In the genomic region with DNA sequence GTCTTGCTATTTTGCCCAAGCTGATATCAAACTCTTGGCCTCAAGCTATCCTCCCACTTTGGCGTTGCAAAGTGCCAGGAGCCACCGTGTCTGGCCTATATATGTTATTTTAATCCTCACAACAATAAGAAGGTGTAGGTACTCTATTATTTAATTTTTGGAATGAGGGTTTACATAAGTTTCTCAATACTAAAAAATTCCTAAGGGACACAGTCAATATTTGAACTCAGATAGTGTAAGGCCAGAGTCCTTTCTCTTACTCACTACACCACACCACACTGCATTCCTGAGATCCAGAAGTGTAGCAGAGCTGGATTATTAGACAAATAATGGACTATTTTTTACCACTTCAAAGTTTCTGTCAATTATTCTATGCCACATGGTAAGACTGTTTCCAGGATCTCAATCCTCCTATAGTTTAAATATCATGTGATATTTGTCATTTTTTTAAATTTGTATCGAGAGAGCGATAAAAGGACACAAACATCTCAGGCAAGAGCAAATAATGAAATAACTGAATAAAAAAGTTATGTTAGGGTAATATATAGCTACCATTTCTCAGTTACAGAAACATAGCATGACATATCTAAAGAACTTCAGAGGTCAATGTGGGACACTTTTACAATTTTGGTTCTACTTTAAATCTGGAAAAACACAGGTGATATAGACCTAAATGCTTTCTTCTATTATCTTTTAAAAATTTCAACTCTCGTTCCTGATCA, we compare ENCODE assay signal across 1 cellular context.
TF ChIP-seq lines count a peak whose summit lies in the region.

No MANE protein-coding gene starts in this region.

TF ChIP-seq in HepG2, 621 proteins besides CTCF, POLR2A, EP300 and RAD21 (continued from another document and continues in another):
- TF ChIP-seq, protein P1, sequence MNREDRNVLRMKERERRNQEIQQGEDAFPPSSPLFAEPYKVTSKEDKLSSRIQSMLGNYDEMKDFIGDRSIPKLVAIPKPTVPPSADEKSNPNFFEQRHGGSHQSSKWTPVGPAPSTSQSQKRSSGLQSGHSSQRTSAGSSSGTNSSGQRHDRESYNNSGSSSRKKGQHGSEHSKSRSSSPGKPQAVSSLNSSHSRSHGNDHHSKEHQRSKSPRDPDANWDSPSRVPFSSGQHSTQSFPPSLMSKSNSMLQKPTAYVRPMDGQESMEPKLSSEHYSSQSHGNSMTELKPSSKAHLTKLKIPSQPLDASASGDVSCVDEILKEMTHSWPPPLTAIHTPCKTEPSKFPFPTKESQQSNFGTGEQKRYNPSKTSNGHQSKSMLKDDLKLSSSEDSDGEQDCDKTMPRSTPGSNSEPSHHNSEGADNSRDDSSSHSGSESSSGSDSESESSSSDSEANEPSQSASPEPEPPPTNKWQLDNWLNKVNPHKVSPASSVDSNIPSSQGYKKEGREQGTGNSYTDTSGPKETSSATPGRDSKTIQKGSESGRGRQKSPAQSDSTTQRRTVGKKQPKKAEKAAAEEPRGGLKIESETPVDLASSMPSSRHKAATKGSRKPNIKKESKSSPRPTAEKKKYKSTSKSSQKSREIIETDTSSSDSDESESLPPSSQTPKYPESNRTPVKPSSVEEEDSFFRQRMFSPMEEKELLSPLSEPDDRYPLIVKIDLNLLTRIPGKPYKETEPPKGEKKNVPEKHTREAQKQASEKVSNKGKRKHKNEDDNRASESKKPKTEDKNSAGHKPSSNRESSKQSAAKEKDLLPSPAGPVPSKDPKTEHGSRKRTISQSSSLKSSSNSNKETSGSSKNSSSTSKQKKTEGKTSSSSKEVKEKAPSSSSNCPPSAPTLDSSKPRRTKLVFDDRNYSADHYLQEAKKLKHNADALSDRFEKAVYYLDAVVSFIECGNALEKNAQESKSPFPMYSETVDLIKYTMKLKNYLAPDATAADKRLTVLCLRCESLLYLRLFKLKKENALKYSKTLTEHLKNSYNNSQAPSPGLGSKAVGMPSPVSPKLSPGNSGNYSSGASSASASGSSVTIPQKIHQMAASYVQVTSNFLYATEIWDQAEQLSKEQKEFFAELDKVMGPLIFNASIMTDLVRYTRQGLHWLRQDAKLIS (CRISPR knock-in tag; IDR thresholded peaks at IDR 0.05): no peak
- TF ChIP-seq SIN3A (IDR thresholded peaks at IDR 0.05; ENCODE audit: borderline replicate concordance, low read depth, low read length) (no peak), MLX (CRISPR knock-in tag; IDR thresholded peaks at IDR 0.05) (peak; percentile 71), GPBP1L1 (CRISPR knock-in tag; IDR thresholded peaks at IDR 0.05) (no peak), ZNF34 (CRISPR knock-in tag; IDR thresholded peaks at IDR 0.05; ENCODE audit: borderline replicate concordance) (no peak), PAXIP1 (CRISPR knock-in tag; conservative IDR thresholded peaks at IDR 0.05) (peak; percentile 96), ZNF256 (CRISPR knock-in tag; conservative IDR thresholded peaks at IDR 0.05) (no peak), ZFP91 (CRISPR knock-in tag; IDR thresholded peaks at IDR 0.05; ENCODE audit: borderline replicate concordance) (no peak), TRIM22 (IDR thresholded peaks at IDR 0.05) (no peak), ZNF547 (CRISPR knock-in tag; IDR thresholded peaks at IDR 0.05) (no peak; the same call in 1 of the 2 replicates), ZNF382 (CRISPR knock-in tag; IDR thresholded peaks at IDR 0.05; ENCODE audit: borderline replicate concordance) (no peak), ETV5 (CRISPR knock-in tag; IDR thresholded peaks at IDR 0.05; ENCODE audit: borderline replicate concordance) (no peak), KLF6 (CRISPR knock-in tag; IDR thresholded peaks at IDR 0.05) (no peak), ADNP (CRISPR knock-in tag; IDR thresholded peaks at IDR 0.05) (no peak), ZNF576 (CRISPR knock-in tag; IDR thresholded peaks at IDR 0.05) (no peak), FOXK2 (IDR thresholded peaks at IDR 0.05) (0 out of 2 replicates have a peak, but pooled peaks have one; percentile 13), GLI4 (CRISPR knock-in tag; IDR thresholded peaks at IDR 0.05; ENCODE audit: borderline replicate concordance) (no peak), REPIN1 (CRISPR knock-in tag; IDR thresholded peaks at IDR 0.05; ENCODE audit: borderline replicate concordance, low read depth) (peak; percentile 79; the same call in 1 of the 2 replicates), TFAP4 (IDR thresholded peaks at IDR 0.05; ENCODE audit: borderline replicate concordance, low read depth) (0 out of 2 replicates have a peak, but pooled peaks have one; percentile 42), SAFB2 (CRISPR knock-in tag; IDR thresholded peaks at IDR 0.05; ENCODE audit: borderline replicate concordance, low read depth) (no peak; the same call in 1 of the 2 replicates), MYNN (CRISPR knock-in tag; IDR thresholded peaks at IDR 0.05; ENCODE audit: low read depth) (no peak), MAFG (CRISPR knock-in tag; IDR thresholded peaks at IDR 0.05) (no peak), CEBPB (IDR thresholded peaks at IDR 0.05; ENCODE audit: borderline replicate concordance, low read depth, low read length) (peak; percentile 74; the same call in 1 of the 2 replicates), ATAD3A (CRISPR knock-in tag; IDR thresholded peaks at IDR 0.05) (no peak), ARHGAP35 (CRISPR knock-in tag; IDR thresholded peaks at IDR 0.05; ENCODE audit: borderline replicate concordance) (no peak), STAG1 (CRISPR knock-in tag; IDR thresholded peaks at IDR 0.05) (peak; percentile 28; the same call in 1 of the 2 replicates), TERF1 (CRISPR knock-in tag; IDR thresholded peaks at IDR 0.05) (no peak), ZKSCAN1 (IDR thresholded peaks at IDR 0.05; ENCODE audit: low read length) (no peak), CC2D1A (CRISPR knock-in tag; IDR thresholded peaks at IDR 0.05) (no peak), ZFP41 (CRISPR knock-in tag; IDR thresholded peaks at IDR 0.05; ENCODE audit: borderline replicate concordance) (no peak)
- TF ChIP-seq, protein P2, sequence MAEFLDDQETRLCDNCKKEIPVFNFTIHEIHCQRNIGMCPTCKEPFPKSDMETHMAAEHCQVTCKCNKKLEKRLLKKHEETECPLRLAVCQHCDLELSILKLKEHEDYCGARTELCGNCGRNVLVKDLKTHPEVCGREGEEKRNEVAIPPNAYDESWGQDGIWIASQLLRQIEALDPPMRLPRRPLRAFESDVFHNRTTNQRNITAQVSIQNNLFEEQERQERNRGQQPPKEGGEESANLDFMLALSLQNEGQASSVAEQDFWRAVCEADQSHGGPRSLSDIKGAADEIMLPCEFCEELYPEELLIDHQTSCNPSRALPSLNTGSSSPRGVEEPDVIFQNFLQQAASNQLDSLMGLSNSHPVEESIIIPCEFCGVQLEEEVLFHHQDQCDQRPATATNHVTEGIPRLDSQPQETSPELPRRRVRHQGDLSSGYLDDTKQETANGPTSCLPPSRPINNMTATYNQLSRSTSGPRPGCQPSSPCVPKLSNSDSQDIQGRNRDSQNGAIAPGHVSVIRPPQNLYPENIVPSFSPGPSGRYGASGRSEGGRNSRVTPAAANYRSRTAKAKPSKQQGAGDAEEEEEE (CRISPR knock-in tag; IDR thresholded peaks at IDR 0.05; ENCODE audit: borderline replicate concordance): no peak
